Comparison of ENCODE assay signal across 17 cellular contexts in genomic region chr19:18338471-18339001, GRCh38. TPM values are rescaled to one million over a fixed set of nuclear protein-coding genes. Genes with fewer than 3 reads are reported as not detected.
DNase-seq lines count a peak whose midpoint lies in the region; ATAC-seq and TF ChIP-seq lines count a peak whose summit lies in the region.
"Had no signal": no experiment of that assay in that cellular context is flagged by ENCODE, and none has a peak within 500 bp of the region (broad histone marks: within the 10 kb centered on the region; RNA-seq: fewer than 3 reads in every experiment).

No MANE protein-coding gene starts in this region.

- no peak overlapping the region for H3K4me3 Mint-ChIP-seq in stimulated activated naive B cell treated with anti-CD40 and anti-IgM and Interleukin-4, amounts not matched to agents 10 μg/mL and 1 μg/mL and 100 μg/mL, for 72 hours

- no peaks in the 10 kb centered on the region for H3K36me3 Mint-ChIP-seq in stimulated activated naive B cell treated with anti-CD40 and anti-IgM and Interleukin-4, amounts not matched to agents 10 μg/mL and 1 μg/mL and 100 μg/mL, for 72 hours

- H3K27ac Mint-ChIP-seq in stimulated activated naive B cell treated with anti-CD40 and anti-IgM and Interleukin-4, amounts not matched to agents 10 μg/mL and 1 μg/mL and 100 μg/mL, for 72 hours: no peak overlapping the region

- peaks cover 7 to 21% of the 10 kb centered on the region in 2 donors for H3K4me1 Mint-ChIP-seq in stimulated activated naive B cell treated with anti-CD40 and anti-IgM and Interleukin-4, amounts not matched to agents 10 μg/mL and 1 μg/mL and 100 μg/mL, for 72 hours

- no peaks in the 10 kb centered on the region for H3K9me3 ChIP-seq in right atrium auricular region
- no peaks in the 10 kb centered on the region for H3K9me3 ChIP-seq in right cardiac atrium (ENCODE audit: control insufficient read depth, low read length)

- no peaks in the 10 kb centered on the region for H3K9me3 Mint-ChIP-seq in stimulated activated naive B cell treated with anti-CD40 and anti-IgM and Interleukin-4, amounts not matched to agents 10 μg/mL and 1 μg/mL and 100 μg/mL, for 72 hours

- H3K4me3 ChIP-seq in right atrium auricular region (no peak overlapping the region), right cardiac atrium (ENCODE audit: low read length) (no peak overlapping the region)

- peaks cover 5 to 15% of the 10 kb centered on the region in 2 donors for H3K27me3 Mint-ChIP-seq in stimulated activated naive B cell treated with anti-CD40 and anti-IgM and Interleukin-4, amounts not matched to agents 10 μg/mL and 1 μg/mL and 100 μg/mL, for 72 hours

- no peak for TF ChIP-seq CTCF in right atrium auricular region (IDR thresholded peaks at IDR 0.05)

- H3K27ac ChIP-seq in right atrium auricular region: peak overlapping the region; percentile 40 to 53
- H3K27ac ChIP-seq in right cardiac atrium (ENCODE audit: low read length): no peak overlapping the region
- H3K27ac ChIP-seq: epithelial cell of prostate had no signal

- intact Hi-C loops in right cardiac atrium (cut with DNase I): no loop called here

- WGBS in right cardiac atrium: 65% methylated on average over 11 of the region's 11 CpGs

- no peak for ATAC-seq in right cardiac atrium
- peak; percentile 21 for ATAC-seq in left lobe of liver
- ATAC-seq in GM19463 (IDR thresholded peaks at IDR 0.05; ENCODE audit: unreplicated experiment): no peak
- no peak for ATAC-seq in stimulated activated naive B cell treated with anti-CD40 and anti-IgM and Interleukin-4, amounts not matched to agents 10 μg/mL and 1 μg/mL and 100 μg/mL, for 72 hours (replicated peaks)
- ATAC-seq in HG02763 (IDR thresholded peaks at IDR 0.05; ENCODE audit: unreplicated experiment): no peak
- ATAC-seq: SK-N-SH treated with all-trans-retinoic acid at 6 μM for 48 hours had no signal

- no peaks in the 10 kb centered on the region for H3K36me3 ChIP-seq in right atrium auricular region

- no peak for DNase-seq in right atrium auricular region (ENCODE audit: low spot score)
- no peak for DNase-seq in right cardiac atrium
- DNase-seq in left lobe of liver (ENCODE audit: low spot score): no peak
- DNase-seq in stimulated activated naive B cell treated with anti-CD40 and anti-IgM and Interleukin-4, amounts not matched to agents 10 μg/mL and 1 μg/mL and 100 μg/mL, for 72 hours: no peak
- DNase-seq: activated CD8-positive, alpha-beta memory T cell treated with anti-CD3 and anti-CD28 coated beads, Interleukin-2, amount 50 U/mL, for 48 hours; AML-193; amygdala; DMS79; islet precursor cell; NCI-H1930; NCI-H510A treated with DMSO at 0.1 percent for 48 hours; stimulated activated CD4-positive, alpha-beta T cell treated with anti-CD3 and anti-CD28 coated beads, Interleukin-1b, Interleukin-23, amount 100 ng/mL, for 48 hours had no signal

- H3K4me1 ChIP-seq in right atrium auricular region (peaks cover 0 to 12% of the 10 kb centered on the region in 2 donors), right cardiac atrium (ENCODE audit: control insufficient read depth, insufficient read depth, low read length) (no peaks in the 10 kb centered on the region)

- H3K27me3 ChIP-seq in right atrium auricular region: no peaks in the 10 kb centered on the region
- no peaks in the 10 kb centered on the region for H3K27me3 ChIP-seq in right cardiac atrium (ENCODE audit: control insufficient read depth, insufficient read depth)

RNA-seq across cellular contexts. Expression of gene PGPEP1, which starts 1.9 kb away (rescaled TPM):
- total RNA-seq in right atrium auricular region (10 to 100 TPM; 16.4 to 20.6 TPM), right cardiac atrium (10 to 100 TPM; 31.3 to 42.0 (median 35.0) TPM), left lobe of liver (62.4 TPM)
- polyA plus RNA-seq in right cardiac atrium: 17.4 TPM

RNA-seq across cellular contexts. Expression of gene LSM4, which starts 15.7 kb away (rescaled TPM):
- 10 to 100 TPM; 68.5 to 97.3 TPM for total RNA-seq in right atrium auricular region
- 10 to 100 TPM; 55.6 to 77.2 (median 64.8) TPM for total RNA-seq in right cardiac atrium
- 131 TPM for polyA plus RNA-seq in right cardiac atrium
- 53.3 TPM for total RNA-seq in left lobe of liver

RNA-seq across cellular contexts. Expression of gene GDF15, which starts 47.4 kb away (rescaled TPM):
- total RNA-seq in right atrium auricular region (1 to 10 TPM; 1.1 to 2.7 TPM), right cardiac atrium (under 1 TPM in 3 of 4 donors, not detected in 1; 0.50 to 0.60 (median 0.53) TPM), left lobe of liver (3.2 TPM)
- polyA plus RNA-seq in right cardiac atrium: 0.25 TPM

RNA-seq across cellular contexts. Expression of gene JUND, which starts 57.1 kb away (rescaled TPM):
- total RNA-seq in right atrium auricular region (100 to 1,000 TPM; 240 to 420 TPM), right cardiac atrium (100 to 1,000 TPM; 117 to 229 (median 122) TPM), left lobe of liver (47.4 TPM)
- polyA plus RNA-seq in right cardiac atrium: 233 TPM

RNA-seq across cellular contexts. Expression of gene LRRC25, which starts 58.9 kb away (rescaled TPM):
- total RNA-seq in right atrium auricular region: 1 to 10 TPM; 2.6 to 6.8 TPM
- 1 to 10 TPM; 3.1 to 4.3 (median 3.7) TPM for total RNA-seq in right cardiac atrium
- polyA plus RNA-seq in right cardiac atrium: 1.5 TPM
- total RNA-seq in left lobe of liver: 2.2 TPM
- total RNA-seq: MCF 10A had no signal
